Comparison of ENCODE assay signal across 8 cellular contexts in genomic region chr1:186374313-186375151, GRCh38. TPM values are rescaled to one million over a fixed set of nuclear protein-coding genes. Genes with fewer than 3 reads are reported as not detected.
DNase-seq lines count a peak whose midpoint lies in the region; ATAC-seq, FAIRE-seq and TF ChIP-seq lines count a peak whose summit lies in the region.

No MANE protein-coding gene starts in this region.

- H3K27me3 Mint-ChIP-seq in astrocyte (ENCODE audit: low read depth, unreplicated experiment): no peaks in the 10 kb centered on the region

- peak overlapping the region; percentile 67 for H3K27ac Mint-ChIP-seq in astrocyte (ENCODE audit: unreplicated experiment)

- BruUV-seq in Panc1 (replicated peaks; lab: Mats Ljungman, UMichigan): no TSS peak

- peaks cover 2% of the 10 kb centered on the region for H3K36me3 Mint-ChIP-seq in astrocyte (ENCODE audit: low read depth, unreplicated experiment)

- intact Hi-C loops in Panc1 (cut with micrococcal nuclease; ENCODE audit: unreplicated experiment): no loop called here

- H3K27ac ChIP-seq in HL-60 (replicated peaks): peak overlapping the region; percentile 92
- H3K27ac ChIP-seq in Panc1 (ENCODE audit: low read length): peak overlapping the region; percentile 98
- peak overlapping the region; percentile 98 for H3K27ac ChIP-seq in astrocyte (ENCODE audit: low read depth, low read length)
- peak overlapping the region; percentile 95 to 99 for H3K27ac ChIP-seq in small intestine (ENCODE audit: low read depth in 1 of 2, low read length in 1 of 2)

- H3K4me1 Mint-ChIP-seq in astrocyte (ENCODE audit: low read depth, unreplicated experiment): peaks cover 2% of the 10 kb centered on the region

- peaks cover 50% of the 10 kb centered on the region for H3K36me3 ChIP-seq in Panc1 (ENCODE audit: control insufficient read depth, insufficient read depth, low read length)
- H3K36me3 ChIP-seq in astrocyte (ENCODE audit: insufficient read depth, low read length): peaks cover 20% of the 10 kb centered on the region
- peaks cover 0 to under 1% of the 10 kb centered on the region in 2 donors for H3K36me3 ChIP-seq in small intestine (ENCODE audit: control insufficient read depth in 2 of 2, insufficient read depth in 2 of 2, low read length in 2 of 2)

- H2AFZ ChIP-seq in astrocyte (ENCODE audit: low read depth, low read length): peak overlapping the region; percentile 72

- CTCF ChIA-PET in Panc1 (lab: Charles Lee): interaction anchor here (0.6 to 1.0 kb wide), 7 partner anchors 11 to 108 kb away, joined by 3 to 6 read pairs (median 3); no protein-coding TSS in a partner anchor

- no peaks in the 10 kb centered on the region for H3K27me3 ChIP-seq in HL-60 (ENCODE audit: insufficient read depth, poor library complexity, severe bottlenecking)
- H3K27me3 ChIP-seq in Panc1 (ENCODE audit: control insufficient read depth, insufficient read depth, low read length): no peaks in the 10 kb centered on the region
- no peaks in the 10 kb centered on the region for H3K27me3 ChIP-seq in astrocyte (ENCODE audit: insufficient read depth, low read length)
- no peaks in the 10 kb centered on the region for H3K27me3 ChIP-seq in small intestine (ENCODE audit: control insufficient read depth in 2 of 2, insufficient read depth in 2 of 2, low read length in 2 of 2)

- H3K4me2 ChIP-seq in astrocyte (ENCODE audit: low read length): peak overlapping the region; percentile 86

- no peaks in the 10 kb centered on the region for H3K9me3 Mint-ChIP-seq in astrocyte (ENCODE audit: unreplicated experiment)

- FAIRE-seq in astrocyte (lab: Jason Lieb, UNC): no peak
- FAIRE-seq in small intestine (lab: Jason Lieb, UNC): no peak

- peak overlapping the region; percentile 97 for H3K4me3 ChIP-seq in HL-60 (replicated peaks; ENCODE audit: insufficient read depth, low read length)
- peak overlapping the region; percentile 93 to 98 for H3K4me3 ChIP-seq in Panc1 (ENCODE audit: low read depth in 2 of 2, low read length in 2 of 2)
- peak overlapping the region; percentile 92 for H3K4me3 ChIP-seq in astrocyte (ENCODE audit: insufficient read depth, low read depth, low read length)
- peak overlapping the region; percentile 97 for H3K4me3 ChIP-seq in iPS-18c (ENCODE audit: insufficient read depth, low read depth, low read length)
- H3K4me3 ChIP-seq in small intestine (ENCODE audit: low read depth in 1 of 2, low read length in 2 of 2): peak overlapping the region; percentile 73 to 74

- TF ChIP-seq CTCF in HL-60 (IDR thresholded peaks at IDR 0.05; ENCODE audit: insufficient read depth, low read length) (no peak), Panc1 (IDR thresholded peaks at IDR 0.05) (no peak), astrocyte (IDR thresholded peaks at IDR 0.05; ENCODE audit: insufficient read depth, low read depth, low read length) (no peak)

- POLR2A ChIA-PET in Panc1 (lab: Charles Lee): interaction anchor here (0.5 to 0.9 kb wide), 3 partner anchors 15 to 43 kb away, joined by 3 to 7 read pairs (median 3); no protein-coding TSS in a partner anchor

- peaks cover 19% of the 10 kb centered on the region for H4K20me1 ChIP-seq in astrocyte (ENCODE audit: insufficient read depth, low read length)

- in situ Hi-C loops in Panc1 (cut with HindIII; ENCODE audit: low pct_unique_long_range_greater_than_20kb, low sequenced_read_pairs): no loop called here

- peak overlapping the region; percentile 98 for H3K4me3 Mint-ChIP-seq in astrocyte (ENCODE audit: unreplicated experiment)

- WGBS in small intestine, 3 donors: 0% methylated on average over 37 of the region's 37 CpGs

- H3K9ac ChIP-seq in astrocyte (ENCODE audit: low read length): peak overlapping the region; percentile 99

- H3K9me3 ChIP-seq in Panc1 (ENCODE audit: control insufficient read depth, insufficient read depth, low read depth, low read length) (no peaks in the 10 kb centered on the region), astrocyte (ENCODE audit: insufficient read depth, low read depth, low read length) (no peaks in the 10 kb centered on the region), iPS-18c (ENCODE audit: control insufficient read depth, insufficient read depth, low read length) (peaks cover 6% of the 10 kb centered on the region), small intestine (ENCODE audit: control insufficient read depth, low read depth) (no peaks in the 10 kb centered on the region)

- peaks cover 13% of the 10 kb centered on the region for H3K4me1 ChIP-seq in Panc1 (ENCODE audit: control insufficient read depth, insufficient read depth, low read length)
- H3K4me1 ChIP-seq in astrocyte (ENCODE audit: insufficient read depth, low read length): peaks cover 6% of the 10 kb centered on the region
- peaks cover 2 to 3% of the 10 kb centered on the region in 2 donors for H3K4me1 ChIP-seq in small intestine (ENCODE audit: control insufficient read depth in 2 of 2, insufficient read depth in 1 of 2, low read depth in 1 of 2, low read length in 1 of 2)

- ATAC-seq in GM21381 (IDR thresholded peaks at IDR 0.05; ENCODE audit: unreplicated experiment) (peak; percentile 25), Panc1 (peak; percentile 38)

- DNase-seq in ELR (ENCODE audit: low read depth) (peak; percentile 59), HL-60 (ENCODE audit: low read depth in 1 of 2, low spot score in 1 of 2) (peak; percentile 41), Panc1 (ENCODE audit: low read depth, low spot score) (no peak), astrocyte (ENCODE audit: low read depth) (peak; percentile 24), small intestine (peak; percentile 48), occipital lobe (lab: John Stamatoyannopoulos, UW) (no peak)

- peaks cover 78% of the 10 kb centered on the region for H3K79me2 ChIP-seq in astrocyte (ENCODE audit: insufficient read depth, low read length)

RNA-seq across cellular contexts. Expression of gene TPR, which starts 0.5 kb away (rescaled TPM):
- total RNA-seq in Panc1 (2021; ENCODE audit: unreplicated experiment): 115 TPM
- 56.8 TPM for polyA plus RNA-seq in Panc1 (2012; ENCODE audit: insufficient read length)
- total RNA-seq in astrocyte: 78.5 and 83.8 TPM in 2 replicates
- 10 to 100 TPM; 11.3 to 32.7 (median 24.8) TPM for polyA plus RNA-seq in small intestine
- 81.3 TPM for total RNA-seq in occipital lobe

RNA-seq across cellular contexts. Expression of gene ODR4, which starts 1.1 kb away (rescaled TPM):
- 16.6 TPM for total RNA-seq in Panc1 (2021; ENCODE audit: unreplicated experiment)
- polyA plus RNA-seq in Panc1 (2012; ENCODE audit: insufficient read length): 7.9 TPM
- total RNA-seq in astrocyte: 21.3 and 22.1 TPM in 2 replicates
- polyA plus RNA-seq in small intestine: 10 to 100 TPM in 2 of 3 donors, 1 to 10 TPM in 1; 6.5 to 12.4 (median 11.6) TPM
- 71.0 TPM for total RNA-seq in occipital lobe

Comparison
In these comparisons a context has a peak if more than half of its experiments do, and no peak if none do; other contexts are left out.
1. DNase-seq: peak in ELR (single experiment), HL-60 (2 of 2), astrocyte (single experiment) and small intestine (single experiment); none in Panc1 (single experiment) and occipital lobe (single experiment).
2. Peak in every context shown above with its lines, with median percentiles within 50 percentile points of each other: H3K27ac ChIP-seq and H3K4me3 ChIP-seq.